ENCODE assay signal across 8 cellular contexts in genomic region chr12:71662861-71663560, GRCh38. TPM values are rescaled to one million over a fixed set of nuclear protein-coding genes. Genes with fewer than 3 reads are reported as not detected.
A peak's percentile ranks its signal among the peaks of the same experiment; 100 is the strongest.
DNase-seq lines count a peak whose midpoint lies in the region; ATAC-seq and TF ChIP-seq lines count a peak whose summit lies in the region.

No MANE protein-coding gene starts in this region.

- no CpG with 5 or more reads among the region's 53 CpGs for WGBS in trophoblast cell (ENCODE audit: extremely low coverage, insufficient coverage, insufficient read length)
- WGBS in tibial nerve, 2 donors = 0 to 1% methylated on average over 49 to 53 of the region's 53 CpGs

- in situ Hi-C loops in SK-MEL-5 (cut with HindIII; ENCODE audit: low pct_unique_long_range_greater_than_20kb, low sequenced_read_pairs) = no loop called here

- H3K4me3 ChIP-seq in trophoblast cell (ENCODE audit: low read depth, low read length) = peak overlapping the region; percentile 87
- H3K4me3 ChIP-seq in tibial nerve = peak overlapping the region; percentile 79 to 94 (median 84)

- H3K4me3 Mint-ChIP-seq in CD14-positive monocyte = peak overlapping the region; percentile 94 to 100

- no peak for TF ChIP-seq CTCF in CD14-positive monocyte (IDR thresholded peaks at IDR 0.05)
- TF ChIP-seq CTCF in tibial nerve (IDR thresholded peaks at IDR 0.05) = no peak

- peak overlapping the region; percentile 78 for H3K14ac ChIP-seq in trophoblast cell (ENCODE audit: low read length)

- H3K36me3 ChIP-seq in trophoblast cell (ENCODE audit: control insufficient read depth in 1 of 2, insufficient read depth in 2 of 2, low read length in 2 of 2) (peaks cover 2 to 4% of the 10 kb centered on the region in 2 experiments), tibial nerve (peaks cover 0 to 17% (median 0%) of the 10 kb centered on the region in 3 donors)

- peak overlapping the region; percentile 48 for H3K18ac ChIP-seq in trophoblast cell (ENCODE audit: low read length)

- H3K9me3 ChIP-seq in trophoblast cell (ENCODE audit: insufficient read depth, low read depth, low read length) = no peaks in the 10 kb centered on the region
- H3K9me3 ChIP-seq in tibial nerve = no peaks in the 10 kb centered on the region

- H3K4me2 ChIP-seq in trophoblast cell (ENCODE audit: low read length) = peak overlapping the region; percentile 48

- H4K12ac ChIP-seq in trophoblast cell (ENCODE audit: low read depth, low read length) = peak overlapping the region; percentile 76

- H3K27ac ChIP-seq in trophoblast cell (ENCODE audit: low read depth, low read length) = peak overlapping the region; percentile 63
- peak overlapping the region; percentile 83 to 95 (median 93) for H3K27ac ChIP-seq in tibial nerve

- no peak overlapping the region for H2BK12ac ChIP-seq in trophoblast cell (ENCODE audit: low read length)

- no peak for TF ChIP-seq EP300 in tibial nerve (IDR thresholded peaks at IDR 0.05)

- peaks cover 13% of the 10 kb centered on the region for H3K79me1 ChIP-seq in trophoblast cell (ENCODE audit: low read length)

- peaks cover 13% of the 10 kb centered on the region for H3K79me2 ChIP-seq in trophoblast cell (ENCODE audit: control insufficient read depth, insufficient read depth, low read length, poor library complexity)

- peaks cover 22% of the 10 kb centered on the region for H3K4me1 Mint-ChIP-seq in CD14-positive monocyte

- no peak overlapping the region for H3K23ac ChIP-seq in trophoblast cell (ENCODE audit: low read length)

- H3K4me1 ChIP-seq in trophoblast cell (ENCODE audit: control insufficient read depth in 1 of 2, insufficient read depth in 2 of 2, low read length in 2 of 2) (peaks cover 0 to 2% of the 10 kb centered on the region in 2 experiments), tibial nerve (peaks cover 0 to 41% (median 17%) of the 10 kb centered on the region in 4 donors)

- peak in 1 of 2 donors; percentile 8 for TF ChIP-seq POLR2A in tibial nerve (IDR thresholded peaks at IDR 0.05)

- H2AK5ac ChIP-seq in trophoblast cell (ENCODE audit: low read length) = peak overlapping the region; percentile 81

- H2BK120ac ChIP-seq in trophoblast cell (ENCODE audit: insufficient read depth, low read length, poor library complexity) = peak overlapping the region; percentile 21

- ATAC-seq in GM19397 (IDR thresholded peaks at IDR 0.05; ENCODE audit: unreplicated experiment) (peak; percentile 23), HG03521 (IDR thresholded peaks at IDR 0.05; ENCODE audit: unreplicated experiment) (peak; percentile 20), Right ventricle myocardium inferior (peak; percentile 35)

- peak overlapping the region; percentile 95 for H3K4ac ChIP-seq in trophoblast cell (ENCODE audit: low read depth, low read length)

- H3K9me3 Mint-ChIP-seq in CD14-positive monocyte = peaks cover 0 to 3% (median 0%) of the 10 kb centered on the region in 7 donors

- H3K27me3 ChIP-seq in trophoblast cell (ENCODE audit: insufficient read depth, low read length) = no peaks in the 10 kb centered on the region
- H3K27me3 ChIP-seq in tibial nerve = no peaks in the 10 kb centered on the region

- peak overlapping the region; percentile 50 for H2BK5ac ChIP-seq in trophoblast cell (ENCODE audit: low read depth, low read length, poor library complexity)

- H3K27ac Mint-ChIP-seq in CD14-positive monocyte = peak overlapping the region; percentile 100

- DNase-seq in CD14-positive monocyte (ENCODE audit: low spot score) (peak; percentile 84), SK-MEL-5 (ENCODE audit: low read depth, low spot score) (peak; percentile 37), Right ventricle myocardium inferior (ENCODE audit: missing footprints) (peak; percentile 81), trophoblast cell (peak; percentile 78 to 83), tibial nerve (ENCODE audit: low spot score in 2 of 2) (peak; percentile 21 to 32)
- peak; percentile 79 for DNase-seq in activated naive CD4-positive, alpha-beta T cell treated with anti-CD3 and anti-CD28 coated beads, Interleukin-2, amount 50 U/mL, for 16 hours

- H3K36me3 Mint-ChIP-seq in CD14-positive monocyte = peaks cover 21 to 26% of the 10 kb centered on the region in 2 donors

- intact Hi-C loops in CD14-positive monocyte (cut with micrococcal nuclease) (loop anchor here (10.0 kb wide), 2 partner anchors 92 to 172 kb away; partner anchors contain the start of genes RAB21 (in 1 of the 2) and TBC1D15 (in 1 of the 2)), Right ventricle myocardium inferior (cut with DNase I) (no loop called here)

- H3K9ac ChIP-seq in trophoblast cell (ENCODE audit: low read length) = peak overlapping the region; percentile 80

- H4K91ac ChIP-seq in trophoblast cell (ENCODE audit: low read depth, low read length) = peak overlapping the region; percentile 46

- H2AFZ ChIP-seq in trophoblast cell (ENCODE audit: insufficient read depth, low read length, poor library complexity) = peak overlapping the region; percentile 53

- peaks cover 0 to 2% (median 2%) of the 10 kb centered on the region in 3 donors for H3K27me3 Mint-ChIP-seq in CD14-positive monocyte (ENCODE audit: low read depth in 3 of 3)

- peak overlapping the region; percentile 75 for H4K8ac ChIP-seq in trophoblast cell (ENCODE audit: low read depth, low read length)

RNA-seq across cellular contexts. Expression of gene ZFC3H1, which starts 0.6 kb away (rescaled TPM):
- polyA plus RNA-seq in CD14-positive monocyte = 10 to 100 TPM; 12.5 to 16.3 TPM
- total RNA-seq in SK-MEL-5 (2014; rRNA removed; shearing (Covaris generic)) = 13.4 and 16.0 TPM in 2 replicates
- polyA plus RNA-seq in SK-MEL-5 (2015; cell fraction: cytosol; rRNA removed) = 10.3 and 16.9 TPM in 2 replicates
- 254 and 262 TPM in 2 replicates for polyA plus RNA-seq in SK-MEL-5 (2015; cell fraction: nucleus; rRNA removed)
- total RNA-seq in Right ventricle myocardium inferior = 15.2 TPM
- polyA plus RNA-seq in trophoblast cell (2013) = 25.3 and 25.9 TPM in 2 replicates
- 10 to 100 TPM; 47.1 to 95.3 (median 79.8) TPM for total RNA-seq in tibial nerve

RNA-seq across cellular contexts. Expression of gene THAP2, which starts 1.1 kb away (rescaled TPM):
- 1 to 10 TPM; 3.5 to 4.3 TPM for polyA plus RNA-seq in CD14-positive monocyte
- total RNA-seq in SK-MEL-5 (2014; rRNA removed; shearing (Covaris generic)) = 0.95 and 2.0 TPM in 2 replicates
- 1.2 and 1.4 TPM in 2 replicates for polyA plus RNA-seq in SK-MEL-5 (2015; cell fraction: cytosol; rRNA removed)
- polyA plus RNA-seq in SK-MEL-5 (2015; cell fraction: nucleus; rRNA removed) = 12.3 and 14.7 TPM in 2 replicates
- total RNA-seq in Right ventricle myocardium inferior = 7.4 TPM
- polyA plus RNA-seq in trophoblast cell (2013) = 5.2 and 5.3 TPM in 2 replicates
- total RNA-seq in tibial nerve = 1 to 10 TPM; 2.1 to 5.0 (median 2.3) TPM

RNA-seq across cellular contexts. Expression of gene TMEM19, which starts 22.9 kb away (rescaled TPM):
- polyA plus RNA-seq in CD14-positive monocyte = 10 to 100 TPM; 25.4 to 39.7 TPM
- 34.1 and 41.3 TPM in 2 replicates for total RNA-seq in SK-MEL-5 (2014; rRNA removed; shearing (Covaris generic))
- polyA plus RNA-seq in SK-MEL-5 (2015; cell fraction: cytosol; rRNA removed) = 22.2 and 25.1 TPM in 2 replicates
- 4.6 and 11.4 TPM in 2 replicates for polyA plus RNA-seq in SK-MEL-5 (2015; cell fraction: nucleus; rRNA removed)
- total RNA-seq in Right ventricle myocardium inferior = 25.7 TPM
- 10.4 and 11.0 TPM in 2 replicates for polyA plus RNA-seq in trophoblast cell (2013)
- 10 to 100 TPM in 3 of 4 donors, 1 to 10 TPM in 1; 9.3 to 17.6 (median 16.0) TPM for total RNA-seq in tibial nerve

Comparison
In these comparisons a context has a peak if more than half of its experiments do, and no peak if none do; other contexts are left out.
1. Peak in every context shown above with its lines: DNase-seq, ATAC-seq, H3K4me3 ChIP-seq and H3K27ac ChIP-seq.
2. DNase-seq: peak in every context shown above with its lines; median percentile 84 in CD14-positive monocyte; 81 in Right ventricle myocardium inferior; 80 in trophoblast cell; 79 in activated naive CD4-positive, alpha-beta T cell treated with anti-CD3 and anti-CD28 coated beads, Interleukin-2, amount 50 U/mL, for 16 hours; 37 in SK-MEL-5; 26 in tibial nerve.